ENCODE assay signal across 11 cellular contexts in the genomic region with DNA sequence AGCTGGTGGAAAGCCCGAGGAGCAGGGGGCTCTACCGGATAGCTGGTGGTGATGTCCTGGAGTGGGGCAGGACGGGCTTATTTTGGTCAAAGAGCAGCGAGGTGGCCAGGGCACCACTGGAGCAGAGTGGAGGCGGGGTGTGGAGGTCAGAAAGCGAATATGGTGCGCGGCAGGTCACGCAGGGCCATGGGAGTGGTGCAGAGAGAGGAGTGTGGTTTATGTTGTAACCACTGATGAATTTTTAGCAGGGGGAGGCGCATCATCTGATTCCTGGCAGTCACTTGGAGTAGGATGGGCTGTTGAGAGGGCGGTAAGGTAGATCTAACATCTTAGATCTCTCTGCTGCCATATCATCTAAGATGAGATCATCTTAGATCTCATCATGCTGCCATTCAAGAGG. TPM values are rescaled to one million over a fixed set of nuclear protein-coding genes. Genes with fewer than 3 reads are reported as not detected.
DNase-seq lines count a peak whose midpoint lies in the region; ATAC-seq, FAIRE-seq and TF ChIP-seq lines count a peak whose summit lies in the region.
"Had no signal": no experiment of that assay in that cellular context is flagged by ENCODE, and none has a peak within 500 bp of the region (broad histone marks: within the 10 kb centered on the region; RNA-seq: fewer than 3 reads in every experiment).

No MANE protein-coding gene starts in this region.

- H3K36me3 ChIP-seq in Karpas-422 (ENCODE audit: insufficient read depth, low read length), result no peaks in the 10 kb centered on the region
- no peaks in the 10 kb centered on the region for H3K36me3 ChIP-seq in astrocyte (ENCODE audit: insufficient read depth, low read length)
- no peaks in the 10 kb centered on the region for H3K36me3 ChIP-seq in PC-9 (ENCODE audit: low read depth)

- H3K36me3 Mint-ChIP-seq in astrocyte (ENCODE audit: low read depth, unreplicated experiment), result no peaks in the 10 kb centered on the region

- H3K79me2 ChIP-seq in Karpas-422 (ENCODE audit: low read length) (peaks cover 13% of the 10 kb centered on the region), astrocyte (ENCODE audit: insufficient read depth, low read length) (peaks cover 3% of the 10 kb centered on the region), PC-9 (ENCODE audit: low read depth) (peaks cover 6% of the 10 kb centered on the region; the same call in 1 of the 2 replicates)

- no peak for FAIRE-seq in astrocyte (lab: Jason Lieb, UNC)

- H3K4me3 Mint-ChIP-seq in astrocyte (ENCODE audit: unreplicated experiment), result peak overlapping the region; percentile 64

- H4K20me1 ChIP-seq in Karpas-422 (ENCODE audit: insufficient read depth, low read depth, low read length), result no peaks in the 10 kb centered on the region
- no peaks in the 10 kb centered on the region for H4K20me1 ChIP-seq in astrocyte (ENCODE audit: insufficient read depth, low read length)
- no peaks in the 10 kb centered on the region for H4K20me1 ChIP-seq in PC-9 (ENCODE audit: insufficient read depth)

- no peaks in the 10 kb centered on the region for H3K9me3 Mint-ChIP-seq in astrocyte (ENCODE audit: unreplicated experiment)
- H3K9me3 Mint-ChIP-seq: stimulated activated naive B cell treated with anti-CD40 and anti-IgM and Interleukin-4, amounts not matched to agents 10 μg/mL and 1 μg/mL and 100 μg/mL, for 72 hours had no signal

- BruUV-seq in PC-9 (replicated peaks; lab: Mats Ljungman, UMichigan), result no TSS peak

- ATAC-seq in HG03108 (IDR thresholded peaks at IDR 0.05; ENCODE audit: unreplicated experiment), result no peak
- ATAC-seq: stimulated activated naive B cell treated with anti-CD40 and anti-IgM and Interleukin-4, amounts not matched to agents 10 μg/mL and 1 μg/mL and 100 μg/mL, for 72 hours had no signal

- CTCF ChIA-PET in PC-9 (lab: Charles Lee), result no interaction called here

- H3K4me1 Mint-ChIP-seq in astrocyte (ENCODE audit: low read depth, unreplicated experiment), result peaks cover 10% of the 10 kb centered on the region

- no peak overlapping the region for H3K27ac ChIP-seq in Karpas-422 (ENCODE audit: low read length)
- H3K27ac ChIP-seq in astrocyte (ENCODE audit: low read depth, low read length), result no peak overlapping the region
- no peak overlapping the region for H3K27ac ChIP-seq in PC-9

- H3K9me3 ChIP-seq in Karpas-422 (ENCODE audit: low read length), result no peaks in the 10 kb centered on the region
- H3K9me3 ChIP-seq in astrocyte (ENCODE audit: insufficient read depth, low read depth, low read length), result no peaks in the 10 kb centered on the region
- H3K9me3 ChIP-seq in PC-9 (ENCODE audit: insufficient read depth, low read depth), result no peaks in the 10 kb centered on the region

- POLR2A ChIA-PET in PC-9 (lab: Charles Lee; ENCODE audit: unreplicated experiment), result no interaction called here

- H3K4me3 ChIP-seq in Karpas-422 (ENCODE audit: low read length) (no peak overlapping the region), astrocyte (ENCODE audit: insufficient read depth, low read depth, low read length) (no peak overlapping the region), PC-9 (no peak overlapping the region)

- H3K27me3 ChIP-seq in Karpas-422 (ENCODE audit: low read length) (no peaks in the 10 kb centered on the region), astrocyte (ENCODE audit: insufficient read depth, low read length) (no peaks in the 10 kb centered on the region), PC-9 (ENCODE audit: insufficient read depth, low read depth) (no peaks in the 10 kb centered on the region)

- H3K4me2 ChIP-seq in Karpas-422 (ENCODE audit: low read depth, low read length, poor library complexity, severe bottlenecking) (no peak overlapping the region), astrocyte (ENCODE audit: low read length) (no peak overlapping the region), PC-9 (no peak overlapping the region)

- TF ChIP-seq CTCF in astrocyte (IDR thresholded peaks at IDR 0.05; ENCODE audit: insufficient read depth, low read depth, low read length) (no peak), PC-9 (conservative IDR thresholded peaks at IDR 0.05) (no peak)

- H3K27ac Mint-ChIP-seq in astrocyte (ENCODE audit: unreplicated experiment), result peak overlapping the region; percentile 38
- H3K27ac Mint-ChIP-seq: stimulated activated naive B cell treated with anti-CD40 and anti-IgM and Interleukin-4, amounts not matched to agents 10 μg/mL and 1 μg/mL and 100 μg/mL, for 72 hours had no signal

- H3K9ac ChIP-seq in Karpas-422 (ENCODE audit: low read length) (no peak overlapping the region), astrocyte (ENCODE audit: low read length) (no peak overlapping the region)

- no peaks in the 10 kb centered on the region for H3K27me3 Mint-ChIP-seq in astrocyte (ENCODE audit: low read depth, unreplicated experiment)
- H3K27me3 Mint-ChIP-seq: stimulated activated naive B cell treated with anti-CD40 and anti-IgM and Interleukin-4, amounts not matched to agents 10 μg/mL and 1 μg/mL and 100 μg/mL, for 72 hours had no signal

- H3K4me1 ChIP-seq in Karpas-422 (ENCODE audit: low read length) (peaks cover 20% of the 10 kb centered on the region), astrocyte (ENCODE audit: insufficient read depth, low read length) (peaks cover 7% of the 10 kb centered on the region), PC-9 (replicated peaks; ENCODE audit: insufficient read depth) (peaks cover 14% of the 10 kb centered on the region)

- intact Hi-C loops in PC-9 (cut with micrococcal nuclease; ENCODE audit: unreplicated experiment), result no loop called here

- H3K9me2 ChIP-seq in Karpas-422 (replicated peaks; ENCODE audit: insufficient read depth, low read length) (no peaks in the 10 kb centered on the region), PC-9 (ENCODE audit: insufficient read depth) (no peaks in the 10 kb centered on the region)

- H3F3A ChIP-seq in PC-9 (ENCODE audit: insufficient read depth, low read depth), result peaks cover 16% of the 10 kb centered on the region; the same call in 1 of the 2 replicates

- DNase-seq in Karpas-422, result peak; percentile 34
- peak; percentile 43 for DNase-seq in activated CD4-positive, alpha-beta T cell treated with anti-CD3 and anti-CD28 coated beads, Interleukin-2, amount 50 U/mL, for 1 hour
- DNase-seq in astrocyte (ENCODE audit: low read depth), result no peak
- DNase-seq in stimulated activated CD4-positive, alpha-beta T cell treated with anti-CD3 and anti-CD28 coated beads, Interleukin-4, amount 100 ng/mL, for 1 hour, result peak; percentile 32
- DNase-seq in HuH-7.5 (ENCODE audit: low spot score), result no peak
- DNase-seq in NCI-H1105 (lab: John Stamatoyannopoulos, UW), result no peak
- DNase-seq in PC-9, result no peak
- DNase-seq: NCI-H82; stimulated activated naive B cell treated with anti-CD40 and anti-IgM and Interleukin-4, amounts not matched to agents 10 μg/mL and 1 μg/mL and 100 μg/mL, for 72 hours had no signal

- H2AFZ ChIP-seq in Karpas-422 (ENCODE audit: low read length) (no peak overlapping the region), astrocyte (ENCODE audit: low read depth, low read length) (no peak overlapping the region), PC-9 (no peak overlapping the region)

RNA-seq across cellular contexts. Expression of a gene that starts 1.4 kb away (rescaled TPM):
- 3.8 and 11.8 TPM in 2 replicates for total RNA-seq in Karpas-422 (2014; rRNA removed; shearing (Covaris generic); ENCODE audit: low replicate concordance)
- total RNA-seq in astrocyte (15.8 and 17.2 TPM in 2 replicates), PC-9 (2021) (22.1 and 22.4 TPM in 2 replicates)

RNA-seq across cellular contexts. Expression of a gene that starts 12.9 kb away (rescaled TPM):
- total RNA-seq in Karpas-422 (2014; rRNA removed; shearing (Covaris generic); ENCODE audit: low replicate concordance), result not detected in 2 replicates
- total RNA-seq in astrocyte (0.25 and 0.36 TPM in 2 replicates), PC-9 (2021) (0.85 and 0.90 TPM in 2 replicates)
- total RNA-seq: glomerular endothelial cell had no signal

Comparison
In these comparisons a context has a peak if more than half of its experiments do, and no peak if none do; other contexts are left out.
1. DNase-seq: peak in Karpas-422 (single experiment), activated CD4-positive, alpha-beta T cell treated with anti-CD3 and anti-CD28 coated beads, Interleukin-2, amount 50 U/mL, for 1 hour (single experiment) and stimulated activated CD4-positive, alpha-beta T cell treated with anti-CD3 and anti-CD28 coated beads, Interleukin-4, amount 100 ng/mL, for 1 hour (single experiment); none in astrocyte (single experiment), HuH-7.5 (single experiment), NCI-H1105 (single experiment) and PC-9 (0 of 2).